ENCODE assay signal across 8 cellular contexts in genomic region chr6:30717129-30717844, GRCh38. TPM values are rescaled to one million over a fixed set of nuclear protein-coding genes. Genes with fewer than 3 reads are reported as not detected.
DNase-seq lines count a peak whose midpoint lies in the region; ATAC-seq, FAIRE-seq and TF ChIP-seq lines count a peak whose summit lies in the region.

A gene with protein sequence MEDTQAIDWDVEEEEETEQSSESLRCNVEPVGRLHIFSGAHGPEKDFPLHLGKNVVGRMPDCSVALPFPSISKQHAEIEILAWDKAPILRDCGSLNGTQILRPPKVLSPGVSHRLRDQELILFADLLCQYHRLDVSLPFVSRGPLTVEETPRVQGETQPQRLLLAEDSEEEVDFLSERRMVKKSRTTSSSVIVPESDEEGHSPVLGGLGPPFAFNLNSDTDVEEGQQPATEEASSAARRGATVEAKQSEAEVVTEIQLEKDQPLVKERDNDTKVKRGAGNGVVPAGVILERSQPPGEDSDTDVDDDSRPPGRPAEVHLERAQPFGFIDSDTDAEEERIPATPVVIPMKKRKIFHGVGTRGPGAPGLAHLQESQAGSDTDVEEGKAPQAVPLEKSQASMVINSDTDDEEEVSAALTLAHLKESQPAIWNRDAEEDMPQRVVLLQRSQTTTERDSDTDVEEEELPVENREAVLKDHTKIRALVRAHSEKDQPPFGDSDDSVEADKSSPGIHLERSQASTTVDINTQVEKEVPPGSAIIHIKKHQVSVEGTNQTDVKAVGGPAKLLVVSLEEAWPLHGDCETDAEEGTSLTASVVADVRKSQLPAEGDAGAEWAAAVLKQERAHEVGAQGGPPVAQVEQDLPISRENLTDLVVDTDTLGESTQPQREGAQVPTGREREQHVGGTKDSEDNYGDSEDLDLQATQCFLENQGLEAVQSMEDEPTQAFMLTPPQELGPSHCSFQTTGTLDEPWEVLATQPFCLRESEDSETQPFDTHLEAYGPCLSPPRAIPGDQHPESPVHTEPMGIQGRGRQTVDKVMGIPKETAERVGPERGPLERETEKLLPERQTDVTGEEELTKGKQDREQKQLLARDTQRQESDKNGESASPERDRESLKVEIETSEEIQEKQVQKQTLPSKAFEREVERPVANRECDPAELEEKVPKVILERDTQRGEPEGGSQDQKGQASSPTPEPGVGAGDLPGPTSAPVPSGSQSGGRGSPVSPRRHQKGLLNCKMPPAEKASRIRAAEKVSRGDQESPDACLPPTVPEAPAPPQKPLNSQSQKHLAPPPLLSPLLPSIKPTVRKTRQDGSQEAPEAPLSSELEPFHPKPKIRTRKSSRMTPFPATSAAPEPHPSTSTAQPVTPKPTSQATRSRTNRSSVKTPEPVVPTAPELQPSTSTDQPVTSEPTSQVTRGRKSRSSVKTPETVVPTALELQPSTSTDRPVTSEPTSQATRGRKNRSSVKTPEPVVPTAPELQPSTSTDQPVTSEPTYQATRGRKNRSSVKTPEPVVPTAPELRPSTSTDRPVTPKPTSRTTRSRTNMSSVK (N-terminal part only) (minus strand): TSS chr6:30717281. CDS start chr6:30715175, 2,106 bp downstream.

- ATAC-seq in CD4-positive, CD25-positive, alpha-beta regulatory T cell (ENCODE audit: low read depth in 2 of 2): peak; percentile 76 to 78
- ATAC-seq in GM19397 (IDR thresholded peaks at IDR 0.05; ENCODE audit: unreplicated experiment): peak; percentile 54
- peak; percentile 55 for ATAC-seq in HG03571 (IDR thresholded peaks at IDR 0.05; ENCODE audit: unreplicated experiment)
- ATAC-seq in HepG2: peak; percentile 88

- peaks cover 9% of the 10 kb centered on the region for H3K27me3 Mint-ChIP-seq in CD4-positive, CD25-positive, alpha-beta regulatory T cell

- POLR2A ChIA-PET in HepG2 (lab: Yijun Ruan, JAX): interaction anchor here (0.6 to 2.9 kb wide), 38 partner anchors 9 to 197 kb away, joined by 3 to 50 read pairs (median 6); partner anchors contain the start of genes ATAT1, DDR1, DHX16 and FLOT1

- peaks cover 0 to 1% (median 0%) of the 10 kb centered on the region in 7 donors for H3K9me3 Mint-ChIP-seq in CD4-positive, CD25-positive, alpha-beta regulatory T cell

- intact Hi-C loops in HepG2 (cut with micrococcal nuclease; ENCODE audit: unreplicated experiment): loop anchor here (1.0 to 2.0 kb wide), 2 partner anchors 38 to 160 kb away; partner anchors contain the start of genes GNL1 and PRR3

- peak; percentile 98 to 100 (median 99) for DNase-seq in CD4-positive, CD25-positive, alpha-beta regulatory T cell
- DNase-seq in NCI-H82 (lab: John Stamatoyannopoulos, UW) (peak; percentile 100), dermis blood vessel endothelial cell (peak; percentile 100), HepG2 (ENCODE audit: low spot score) (peak; percentile 100)
- DNase-seq in activated CD4-positive, alpha-beta T cell treated with anti-CD3 and anti-CD28 coated beads, Interleukin-2, amount 50 U/mL, for 48 hours: peak; percentile 99
- peak; percentile 98 for DNase-seq in stimulated activated CD4-positive, alpha-beta T cell treated with anti-CD3 and anti-CD28 coated beads, Interleukin-4, amount 100 ng/mL, for 1 hour

- peaks cover 9% of the 10 kb centered on the region; the same call in 1 of the 2 replicates for H4K20me1 ChIP-seq in HepG2 (ENCODE audit: insufficient read depth, low read length)

- peak; percentile 69 for TF ChIP-seq CTCF in HepG2 (CRISPR knock-in tag; IDR thresholded peaks at IDR 0.05)

- H3K27ac ChIP-seq in CD4-positive, CD25-positive, alpha-beta regulatory T cell (ENCODE audit: insufficient read depth, low read length, poor library complexity, severe bottlenecking): peak within 1 kb of the TSS; percentile 92
- peak within 1 kb of the TSS; percentile 94 for H3K27ac ChIP-seq in HepG2 (ENCODE audit: extremely low read length, insufficient read depth, low read length)

- H3K4me3 ChIP-seq in CD4-positive, CD25-positive, alpha-beta regulatory T cell (ENCODE audit: low read depth, low read length): peak within 1 kb of the TSS; percentile 92
- H3K4me3 ChIP-seq in HepG2 (replicated peaks in 1 of 3; ENCODE audit: insufficient read depth in 1 of 3, low read depth in 2 of 3, low read length in 3 of 3): peak within 1 kb of the TSS; percentile 68 to 84 (median 76)

- peak within 1 kb of the TSS; percentile 89 for H3K9ac ChIP-seq in HepG2 (ENCODE audit: insufficient read depth, low read depth, low read length)

- TF ChIP-seq EP300 in HepG2 (IDR thresholded peaks at IDR 0.05; ENCODE audit: low read depth in 2 of 2, low read length in 2 of 2) (peak; percentile 77 to 82; a peak in 3 of 4 replicates), HepG2 (CRISPR knock-in tag; IDR thresholded peaks at IDR 0.05; ENCODE audit: borderline replicate concordance) (peak; percentile 85)

- TF ChIP-seq RAD21 in HepG2 (CRISPR knock-in tag; IDR thresholded peaks at IDR 0.05): peak; percentile 39; the same call in 1 of the 2 replicates

- peak within 1 kb of the TSS; percentile 33 for H2AFZ ChIP-seq in HepG2 (ENCODE audit: low read length)

- H3K36me3 ChIP-seq in CD4-positive, CD25-positive, alpha-beta regulatory T cell (ENCODE audit: control insufficient read depth, insufficient read depth, low read length): peaks cover 27% of the 10 kb centered on the region
- H3K36me3 ChIP-seq in HepG2 (replicated peaks in 1 of 2; ENCODE audit: control insufficient read depth in 1 of 2, insufficient read depth in 2 of 2, low read length in 2 of 2): peaks cover 12 to 20% of the 10 kb centered on the region in 2 experiments

- FAIRE-seq in HepG2 (lab: Jason Lieb, UNC): peak; percentile 92

- H3K27ac Mint-ChIP-seq in CD4-positive, CD25-positive, alpha-beta regulatory T cell: peak within 1 kb of the TSS; percentile 98 to 100 (median 100)

- H3K27me3 ChIP-seq in CD4-positive, CD25-positive, alpha-beta regulatory T cell (ENCODE audit: control insufficient read depth, insufficient read depth, low read length): no peaks in the 10 kb centered on the region
- H3K27me3 ChIP-seq in HepG2 (ENCODE audit: control insufficient read depth in 1 of 2, insufficient read depth in 2 of 2, low read length in 2 of 2): no peaks in the 10 kb centered on the region; a peak in 1 of 5 replicates

- WGBS in HepG2 (ENCODE audit: low lambda C conversion rate): 0% methylated on average over 39 of the region's 48 CpGs

- peak; percentile 91 to 96 for TF ChIP-seq POLR2A in HepG2 (IDR thresholded peaks at IDR 0.05; ENCODE audit: insufficient read depth in 1 of 2, low read depth in 2 of 2, low read length in 2 of 2)

- no TSS peak for BruUV-seq in HepG2 (replicated peaks; lab: Mats Ljungman, UMichigan)

- H3K4me2 ChIP-seq in HepG2 (ENCODE audit: low read depth, low read length): peak within 1 kb of the TSS; percentile 96

- peaks cover 29% of the 10 kb centered on the region for H3K79me2 ChIP-seq in HepG2 (ENCODE audit: insufficient read depth, low read length)

- no peaks in the 10 kb centered on the region for H3K9me3 ChIP-seq in CD4-positive, CD25-positive, alpha-beta regulatory T cell (ENCODE audit: control insufficient read depth in 2 of 2, low read length in 2 of 2)
- no peaks in the 10 kb centered on the region for H3K9me3 ChIP-seq in HepG2 (ENCODE audit: low read length)

- peak within 1 kb of the TSS; percentile 93 to 98 (median 98) for H3K4me3 Mint-ChIP-seq in CD4-positive, CD25-positive, alpha-beta regulatory T cell

- peaks cover 15 to 64% (median 46%) of the 10 kb centered on the region in 4 donors for H3K4me1 Mint-ChIP-seq in CD4-positive, CD25-positive, alpha-beta regulatory T cell

- CTCF ChIA-PET in HepG2 (lab: Yijun Ruan, JAX; ENCODE audit: low intra/inter-chr PET ratio, low total read pairs): no interaction called here

- in situ Hi-C loops in HepG2 (cut with HindIII; ENCODE audit: extremely low pct_ligation_motif_present, low pct_unique_long_range_greater_than_20kb): no loop called here

- peaks cover 35% of the 10 kb centered on the region for H3K4me1 ChIP-seq in CD4-positive, CD25-positive, alpha-beta regulatory T cell (ENCODE audit: control insufficient read depth, insufficient read depth, low read length, poor library complexity, severe bottlenecking)
- peaks cover 37% of the 10 kb centered on the region for H3K4me1 ChIP-seq in HepG2 (ENCODE audit: insufficient read depth, low read length)

- H3K36me3 Mint-ChIP-seq in CD4-positive, CD25-positive, alpha-beta regulatory T cell: peaks cover 25% of the 10 kb centered on the region

TF ChIP-seq in HepG2, 621 proteins besides CTCF, POLR2A, EP300 and RAD21 (continues in another document):
- TF ChIP-seq ZSCAN20 (CRISPR knock-in tag; IDR thresholded peaks at IDR 0.05; ENCODE audit: borderline replicate concordance) (0 out of 2 replicates have a peak, but pooled peaks have one; percentile 19), ZKSCAN5 (CRISPR knock-in tag; IDR thresholded peaks at IDR 0.05) (no peak), ZNF709 (CRISPR knock-in tag; IDR thresholded peaks at IDR 0.05) (peak; percentile 21; the same call in 1 of the 2 replicates), ZNF124 (CRISPR knock-in tag; IDR thresholded peaks at IDR 0.05) (peak; percentile 68)

RNA-seq across cellular contexts. Expression of the gene that starts here (rescaled TPM):
- 32.7 TPM for total RNA-seq in CD4-positive, CD25-positive, alpha-beta regulatory T cell
- polyA plus RNA-seq in CD4-positive, CD25-positive, alpha-beta regulatory T cell: 1 to 10 TPM; 1.2 to 5.0 (median 3.7) TPM
- total RNA-seq in dermis blood vessel endothelial cell (6.3 and 12.5 TPM in 2 replicates), HepG2 (2016; rRNA removed; fragmentation: Illumina TruSeq; extraction: Trizol) (8.4 and 20.5 TPM in 2 replicates)
- 2.6 TPM in 2 replicates for total RNA-seq in HepG2 (2016; cell fraction: cytosol; rRNA removed; fragmentation: Illumina TruSeq; extraction: Trizol; ENCODE audit: low read depth)
- 9.0 and 18.7 TPM in 2 replicates for total RNA-seq in HepG2 (2016; cell fraction: insoluble cytoplasmic fraction; rRNA removed; fragmentation: Illumina TruSeq; extraction: Trizol)
- total RNA-seq in HepG2 (2016; cell fraction: membrane; rRNA removed; fragmentation: Illumina TruSeq; extraction: Trizol): 7.6 TPM in 2 replicates
- 18.3 and 20.9 TPM in 2 replicates for total RNA-seq in HepG2 (2016; cell fraction: nucleus; rRNA removed; fragmentation: Illumina TruSeq; extraction: Trizol)
- 11.7 and 14.0 TPM in 2 replicates for polyA plus RNA-seq in HepG2 (2011; rRNA removed)
- polyA plus RNA-seq in HepG2 (2011; cell fraction: cytosol; rRNA removed): 4.5 and 6.7 TPM in 2 replicates
- 39.8 and 42.9 TPM in 2 replicates for polyA plus RNA-seq in HepG2 (2011; cell fraction: nucleus; rRNA removed)
- 14.2 and 21.0 TPM in 2 replicates for polyA plus RNA-seq in HepG2 (2012)
- polyA plus RNA-seq in HepG2 (2016; cell fraction: cytosol; fragmentation: Illumina TruSeq; extraction: Trizol; ENCODE audit: low read depth): 1.2 and 1.3 TPM in 2 replicates
- polyA plus RNA-seq in HepG2 (2016; cell fraction: insoluble cytoplasmic fraction; fragmentation: Illumina TruSeq; extraction: Trizol; ENCODE audit: low read depth): 13.9 and 27.7 TPM in 2 replicates
- 2.2 and 3.4 TPM in 2 replicates for polyA plus RNA-seq in HepG2 (2016; cell fraction: membrane; fragmentation: Illumina TruSeq; extraction: Trizol; ENCODE audit: low read depth)
- 66.8 and 94.4 TPM in 2 replicates for polyA plus RNA-seq in HepG2 (2016; cell fraction: nucleus; fragmentation: Illumina TruSeq; extraction: Trizol; ENCODE audit: insufficient read depth, low read depth)
- polyA minus RNA-seq in HepG2 (2011; rRNA and poly(A)+ RNA removed; ENCODE audit: low replicate concordance): 16.6 and 29.4 TPM in 2 replicates
- 8.0 and 10.3 TPM in 2 replicates for polyA minus RNA-seq in HepG2 (2011; cell fraction: cytosol; rRNA and poly(A)+ RNA removed)
- 7.6 and 9.1 TPM in 2 replicates for polyA minus RNA-seq in HepG2 (2011; cell fraction: nucleus; rRNA and poly(A)+ RNA removed)

Comparison
In these comparisons a context has a peak if more than half of its experiments do, and no peak if none do; other contexts are left out.
1. Peak in every context shown above with its lines: DNase-seq, ATAC-seq, H3K4me3 ChIP-seq and H3K27ac ChIP-seq.